In the genomic region with DNA sequence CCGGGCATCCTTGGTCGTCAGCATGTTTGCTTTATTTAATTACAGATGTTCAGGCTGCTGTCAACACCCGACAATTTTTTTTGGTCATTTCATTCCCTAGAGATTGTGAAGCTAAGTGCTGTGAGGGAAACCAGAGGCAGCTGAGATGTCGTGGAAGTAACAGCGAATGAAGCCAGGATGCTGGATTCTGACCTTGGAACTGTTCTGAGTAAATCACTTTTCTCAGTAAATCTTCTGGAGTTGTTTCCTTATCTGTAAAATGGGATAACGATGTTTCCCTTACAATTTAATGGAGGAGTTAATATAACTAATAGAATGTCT, we compare ENCODE assay signal across 9 cellular contexts. TPM values are rescaled to one million over a fixed set of nuclear protein-coding genes. Genes with fewer than 3 reads are reported as not detected.
DNase-seq lines count a peak whose midpoint lies in the region; FAIRE-seq and TF ChIP-seq lines count a peak whose summit lies in the region.
"Had no signal": no experiment of that assay in that cellular context is flagged by ENCODE, and none has a peak within 500 bp of the region (broad histone marks: within the 10 kb centered on the region; RNA-seq: fewer than 3 reads in every experiment).

No MANE protein-coding gene starts in this region.

- peaks cover 11% of the 10 kb centered on the region for H3K36me3 ChIP-seq in endodermal cell (ENCODE audit: control insufficient read depth, insufficient read depth, low read length)

- no peaks in the 10 kb centered on the region for H3K27me3 ChIP-seq in endodermal cell (ENCODE audit: control insufficient read depth, insufficient read depth, low read length, poor library complexity, severe bottlenecking)

- H3K4me1 Mint-ChIP-seq in T-helper 2 cell treated with Interferon-gamma antibody and Interleukin-4, amounts not matched to agents 5 μg/mL and 100 μg/mL, for 36 hours (ENCODE audit: low read depth), result peaks cover 36% of the 10 kb centered on the region
- H3K4me1 Mint-ChIP-seq in endodermal cell, result peaks cover 8% of the 10 kb centered on the region
- peaks cover 14% of the 10 kb centered on the region for H3K4me1 Mint-ChIP-seq in progenitor cell of endocrine pancreas (ENCODE audit: low read depth)

- H3K27me3 Mint-ChIP-seq in T-helper 2 cell treated with Interferon-gamma antibody and Interleukin-4, amounts not matched to agents 5 μg/mL and 100 μg/mL, for 36 hours (ENCODE audit: low read depth), result no peaks in the 10 kb centered on the region
- H3K27me3 Mint-ChIP-seq in endodermal cell (ENCODE audit: insufficient read depth) (peaks cover 20% of the 10 kb centered on the region), progenitor cell of endocrine pancreas (no peaks in the 10 kb centered on the region)

- no peaks in the 10 kb centered on the region for H3K9me3 Mint-ChIP-seq in T-helper 2 cell treated with Interferon-gamma antibody and Interleukin-4, amounts not matched to agents 5 μg/mL and 100 μg/mL, for 36 hours
- peaks cover 26% of the 10 kb centered on the region for H3K9me3 Mint-ChIP-seq in endodermal cell
- peaks cover 18% of the 10 kb centered on the region for H3K9me3 Mint-ChIP-seq in progenitor cell of endocrine pancreas (ENCODE audit: low read depth)

- peaks cover 16% of the 10 kb centered on the region for H3K36me3 Mint-ChIP-seq in T-helper 2 cell treated with Interferon-gamma antibody and Interleukin-4, amounts not matched to agents 5 μg/mL and 100 μg/mL, for 36 hours (ENCODE audit: low read depth)
- H3K36me3 Mint-ChIP-seq in endodermal cell (ENCODE audit: low read depth), result peaks cover 14% of the 10 kb centered on the region
- H3K36me3 Mint-ChIP-seq in progenitor cell of endocrine pancreas (ENCODE audit: insufficient read depth), result peaks cover 8% of the 10 kb centered on the region

- 8 to 24% methylated on average over 5 to 6 of the region's 6 CpGs for WGBS in endodermal cell (ENCODE audit: insufficient coverage in 1 of 2, insufficient read length in 1 of 2), 2 experiments

- no peak overlapping the region for H3K27ac ChIP-seq in endodermal cell (ENCODE audit: low read depth, low read length)

- H3K27ac Mint-ChIP-seq in T-helper 2 cell treated with Interferon-gamma antibody and Interleukin-4, amounts not matched to agents 5 μg/mL and 100 μg/mL, for 36 hours, result peak overlapping the region; percentile 96
- H3K27ac Mint-ChIP-seq in endodermal cell (peak overlapping the region; percentile 96), progenitor cell of endocrine pancreas (peak overlapping the region; percentile 97)

- FAIRE-seq in GM19239 (lab: Jason Lieb, UNC), result no peak
- FAIRE-seq: colon had no signal

- no peak for DNase-seq in T-helper 2 cell treated with Interferon-gamma antibody and Interleukin-4, amounts not matched to agents 5 μg/mL and 100 μg/mL, for 36 hours (ENCODE audit: low spot score)
- DNase-seq in T-helper 2 cell (no peak), LNCaP clone FGC (ENCODE audit: low read depth) (no peak), endodermal cell (no peak), progenitor cell of endocrine pancreas (ENCODE audit: low spot score, unreplicated experiment) (no peak), GM19239 (ENCODE audit: insufficient read length, low spot score) (no peak), islet precursor cell (no peak)
- DNase-seq in central memory CD4-positive, alpha-beta T cell, result no peak

- no peaks in the 10 kb centered on the region for H3K4me1 ChIP-seq in endodermal cell (ENCODE audit: control insufficient read depth, insufficient read depth, low read length)

- peaks cover 29% of the 10 kb centered on the region for H3K9me3 ChIP-seq in endodermal cell (ENCODE audit: control insufficient read depth, low read length)

- TF ChIP-seq CTCF in LNCaP clone FGC (IDR thresholded peaks at IDR 0.05; ENCODE audit: control insufficient read depth, extremely low read depth, insufficient read depth) (no peak), endodermal cell (conservative IDR thresholded peaks at IDR 0.05) (no peak), progenitor cell of endocrine pancreas (IDR thresholded peaks at IDR 0.05; ENCODE audit: unreplicated experiment) (no peak)

- H3K4me3 Mint-ChIP-seq in T-helper 2 cell treated with Interferon-gamma antibody and Interleukin-4, amounts not matched to agents 5 μg/mL and 100 μg/mL, for 36 hours, result peak overlapping the region; percentile 95
- H3K4me3 Mint-ChIP-seq in endodermal cell, result peak overlapping the region; percentile 89
- peak overlapping the region; percentile 96 for H3K4me3 Mint-ChIP-seq in progenitor cell of endocrine pancreas (ENCODE audit: low read depth)

- H3K4me3 ChIP-seq in LNCaP clone FGC (ENCODE audit: low read depth, low read length) (peak overlapping the region; percentile 68), endodermal cell (ENCODE audit: low read length) (peak overlapping the region; percentile 95)

- H3K9ac ChIP-seq in endodermal cell (ENCODE audit: extremely low read depth, low read length, poor library complexity, severe bottlenecking), result peak overlapping the region; percentile 85

RNA-seq across cellular contexts. Expression of a gene that starts 0.4 kb away (rescaled TPM):
- total RNA-seq in endodermal cell (100 to 1,000 TPM; 162 to 211 TPM), progenitor cell of endocrine pancreas (146 and 151 TPM in 2 replicates)
- 160 TPM for polyA plus RNA-seq in endodermal cell (2013, experiment 1 of 2)
- 156 TPM for polyA plus RNA-seq in endodermal cell (2013, experiment 2 of 2)
